2 cellular contexts compared by ENCODE assay signal in genomic region chr12:7078163-7078562, GRCh38.
TF ChIP-seq lines count a peak whose summit lies in the region.

No MANE protein-coding gene starts in this region.

TF ChIP-seq in SK-N-SH, 30 proteins besides CTCF, POLR2A, EP300 and RAD21 (continued from another document):
- TF ChIP-seq FOXM1 (IDR thresholded peaks at IDR 0.05; ENCODE audit: low read depth) (no peak), TEAD4 (IDR thresholded peaks at IDR 0.05; ENCODE audit: borderline replicate concordance, insufficient read depth) (no peak), IRF3 (IDR thresholded peaks at IDR 0.05; ENCODE audit: low read depth, low read length) (no peak), TAF1 (IDR thresholded peaks at IDR 0.05; ENCODE audit: borderline replicate concordance, low read depth, low read length) (no peak), YY1 (IDR thresholded peaks at IDR 0.05; ENCODE audit: low read depth) (no peak), MEF2A (IDR thresholded peaks at IDR 0.05; ENCODE audit: borderline replicate concordance, low read depth) (no peak), CHD2 (IDR thresholded peaks at IDR 0.05; ENCODE audit: low read length, partially characterized antibody) (no peak), REST (IDR thresholded peaks at IDR 0.05; ENCODE audit: low read depth, low read length) (no peak), FOXJ3 (CRISPR knock-in tag; IDR thresholded peaks at IDR 0.05) (no peak), ELF1 (IDR thresholded peaks at IDR 0.05) (no peak), MAX (IDR thresholded peaks at IDR 0.05; ENCODE audit: low read depth) (no peak), GATA2 (CRISPR knock-in tag; IDR thresholded peaks at IDR 0.05) (no peak), JUND (IDR thresholded peaks at IDR 0.05) (no peak), RFX5 (IDR thresholded peaks at IDR 0.05; ENCODE audit: low read length) (no peak)
- TF ChIP-seq, protein P1, sequence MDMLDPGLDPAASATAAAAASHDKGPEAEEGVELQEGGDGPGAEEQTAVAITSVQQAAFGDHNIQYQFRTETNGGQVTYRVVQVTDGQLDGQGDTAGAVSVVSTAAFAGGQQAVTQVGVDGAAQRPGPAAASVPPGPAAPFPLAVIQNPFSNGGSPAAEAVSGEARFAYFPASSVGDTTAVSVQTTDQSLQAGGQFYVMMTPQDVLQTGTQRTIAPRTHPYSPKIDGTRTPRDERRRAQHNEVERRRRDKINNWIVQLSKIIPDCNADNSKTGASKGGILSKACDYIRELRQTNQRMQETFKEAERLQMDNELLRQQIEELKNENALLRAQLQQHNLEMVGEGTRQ (IDR thresholded peaks at IDR 0.05; ENCODE audit: borderline replicate concordance, low read depth, low read length), result no peak

TF ChIP-seq in SK-N-SH treated with all-trans-retinoic acid at 6 μM for 48 hours, 23 proteins besides CTCF, POLR2A, EP300 and RAD21 (continued from another document):
- TF ChIP-seq, protein P2, sequence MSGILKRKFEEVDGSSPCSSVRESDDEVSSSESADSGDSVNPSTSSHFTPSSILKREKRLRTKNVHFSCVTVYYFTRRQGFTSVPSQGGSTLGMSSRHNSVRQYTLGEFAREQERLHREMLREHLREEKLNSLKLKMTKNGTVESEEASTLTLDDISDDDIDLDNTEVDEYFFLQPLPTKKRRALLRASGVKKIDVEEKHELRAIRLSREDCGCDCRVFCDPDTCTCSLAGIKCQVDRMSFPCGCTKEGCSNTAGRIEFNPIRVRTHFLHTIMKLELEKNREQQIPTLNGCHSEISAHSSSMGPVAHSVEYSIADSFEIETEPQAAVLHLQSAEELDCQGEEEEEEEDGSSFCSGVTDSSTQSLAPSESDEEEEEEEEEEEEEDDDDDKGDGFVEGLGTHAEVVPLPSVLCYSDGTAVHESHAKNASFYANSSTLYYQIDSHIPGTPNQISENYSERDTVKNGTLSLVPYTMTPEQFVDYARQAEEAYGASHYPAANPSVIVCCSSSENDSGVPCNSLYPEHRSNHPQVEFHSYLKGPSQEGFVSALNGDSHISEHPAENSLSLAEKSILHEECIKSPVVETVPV (CRISPR knock-in tag; IDR thresholded peaks at IDR 0.05), result no peak
- TF ChIP-seq RARB (CRISPR knock-in tag; IDR thresholded peaks at IDR 0.05), result no peak
TF ChIP-seq in SK-N-SH treated with all-trans-retinoic acid at 6 μM for 48 hours: peak in this region for 0.
